13 cellular contexts compared by ENCODE assay signal in genomic region chr17:63430223-63430622, GRCh38. TPM values are rescaled to one million over a fixed set of nuclear protein-coding genes. Genes with fewer than 3 reads are reported as not detected.
"Had no signal": no experiment of that assay in that cellular context is flagged by ENCODE, and none has a peak within 500 bp of the region (broad histone marks: within the 10 kb centered on the region; RNA-seq: fewer than 3 reads in every experiment).

No MANE protein-coding gene starts in this region.

- H3K27ac Mint-ChIP-seq: activated CD4-positive, alpha-beta T cell treated with anti-CD3 and anti-CD28 coated beads, Interleukin-2, amount 10 ng/mL, durations not matched to agents 24 days and 14 days; activated naive CD4-positive, alpha-beta T cell treated with anti-CD3 and anti-CD28 coated beads, Interleukin-2, amount 10 ng/mL, durations not matched to agents 7 days and 5 days; natural killer cell treated with Interleukin-12 subunit alpha and Interleukin-12 subunit beta and Interleukin-15 and Interleukin-18, amount 100 ng/mL, for 72 hours had no signal

- H3K9me3 Mint-ChIP-seq: activated CD4-positive, alpha-beta T cell treated with anti-CD3 and anti-CD28 coated beads, Interleukin-2, amount 10 ng/mL, durations not matched to agents 24 days and 14 days; activated naive CD4-positive, alpha-beta T cell treated with anti-CD3 and anti-CD28 coated beads, Interleukin-2, amount 10 ng/mL, durations not matched to agents 7 days and 5 days; natural killer cell treated with Interleukin-12 subunit alpha and Interleukin-12 subunit beta and Interleukin-15 and Interleukin-18, amount 100 ng/mL, for 72 hours had no signal

- ATAC-seq: foreskin keratinocyte; left ventricle myocardium superior; natural killer cell treated with Interleukin-12 subunit alpha and Interleukin-12 subunit beta and Interleukin-15 and Interleukin-18, amount 100 ng/mL, for 72 hours; right cardiac atrium had no signal

- H3K36me3 Mint-ChIP-seq: natural killer cell treated with Interleukin-12 subunit alpha and Interleukin-12 subunit beta and Interleukin-15 and Interleukin-18, amount 100 ng/mL, for 72 hours had no signal

- H3K4me3 Mint-ChIP-seq: activated CD4-positive, alpha-beta T cell treated with anti-CD3 and anti-CD28 coated beads, Interleukin-2, amount 10 ng/mL, durations not matched to agents 24 days and 14 days; activated naive CD4-positive, alpha-beta T cell treated with anti-CD3 and anti-CD28 coated beads, Interleukin-2, amount 10 ng/mL, durations not matched to agents 7 days and 5 days; natural killer cell treated with Interleukin-12 subunit alpha and Interleukin-12 subunit beta and Interleukin-15 and Interleukin-18, amount 100 ng/mL, for 72 hours had no signal

- H3K27me3 ChIP-seq: foreskin keratinocyte had no signal

- H3K4me1 ChIP-seq: foreskin keratinocyte had no signal

- DNase-seq: activated CD4-positive, alpha-beta T cell treated with anti-CD3 and anti-CD28 coated beads, Interleukin-2, amount 10 ng/mL, durations not matched to agents 24 days and 14 days; activated CD4-positive, CD25-positive, alpha-beta regulatory T cell; activated naive CD4-positive, alpha-beta T cell treated with anti-CD3 and anti-CD28 coated beads, Interleukin-2, amount 10 ng/mL, durations not matched to agents 7 days and 5 days; activated T-cell treated with anti-CD3 and anti-CD28 coated beads, Interleukin-2, amount 50 U/mL, for 1 hour; cerebellar nuclear complex; effector memory CD4-positive, alpha-beta T cell; foreskin keratinocyte; kidney glomerular epithelial cell; left ventricle myocardium superior; mesenchymal stem cell; nucleus accumbens; right cardiac atrium had no signal

- H3K27me3 Mint-ChIP-seq: activated CD4-positive, alpha-beta T cell treated with anti-CD3 and anti-CD28 coated beads, Interleukin-2, amount 10 ng/mL, durations not matched to agents 24 days and 14 days; natural killer cell treated with Interleukin-12 subunit alpha and Interleukin-12 subunit beta and Interleukin-15 and Interleukin-18, amount 100 ng/mL, for 72 hours had no signal

- H3K27ac ChIP-seq: foreskin keratinocyte had no signal

RNA-seq across cellular contexts. Expression of gene ACE, which starts 46.6 kb away (rescaled TPM):
- total RNA-seq: activated CD4-positive, alpha-beta T cell treated with anti-CD3 and anti-CD28 coated beads, Interleukin-2, amount 10 ng/mL, durations not matched to agents 24 days and 14 days; natural killer cell treated with Interleukin-12 subunit alpha and Interleukin-12 subunit beta and Interleukin-15 and Interleukin-18, amount 100 ng/mL, for 72 hours had no signal
